ENCODE assay signal across 24 cellular contexts in the genomic region with DNA sequence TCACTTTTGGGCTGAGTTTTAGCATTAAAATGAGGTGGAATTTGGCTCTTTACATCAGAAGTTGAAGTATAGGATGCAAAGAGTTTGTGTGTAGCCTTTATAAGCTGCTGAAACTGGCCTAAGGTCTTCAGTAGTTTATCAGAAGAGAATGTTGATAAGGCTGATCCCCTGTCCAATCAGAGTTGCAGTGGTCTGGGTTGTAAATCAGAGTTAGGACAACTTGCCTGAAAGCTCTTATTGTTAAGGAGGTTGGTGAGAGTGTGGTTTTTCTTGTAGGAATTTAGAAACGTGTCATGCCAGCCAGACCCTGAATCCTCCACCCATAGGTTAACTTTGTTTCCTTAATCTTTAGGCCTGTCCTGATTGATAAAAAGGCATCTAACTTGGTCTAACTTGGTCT.
"Had no signal": no experiment of that assay in that cellular context is flagged by ENCODE, and none has a peak within 500 bp of the region (broad histone marks: within the 10 kb centered on the region; RNA-seq: fewer than 3 reads in every experiment).

No MANE protein-coding gene starts in this region.

- H3K27me3 ChIP-seq: adrenal gland, brain microvascular endothelial cell, MG63, Peyer's patch had no signal

- H3K36me3 ChIP-seq: adrenal gland, brain microvascular endothelial cell, MG63, Peyer's patch had no signal

- DNase-seq: activated CD4-positive, alpha-beta T cell treated with anti-CD3 and anti-CD28 coated beads, Interleukin-2, amount 10 ng/mL, durations not matched to agents 24 days and 14 days; activated CD4-positive, alpha-beta T cell treated with anti-CD3 and anti-CD28 coated beads, Interleukin-2, amount 50 U/mL, for 48 hours; activated CD8-positive, alpha-beta memory T cell treated with anti-CD3 and anti-CD28 coated beads, Interleukin-2, amount 50 U/mL, for 4 hours; activated gamma-delta T cell treated with Interleukin-2 at 50 U/mL for 16 hours; activated naive CD4-positive, alpha-beta T cell treated with anti-CD3 and anti-CD28 coated beads for 36 hours; activated T-cell treated with anti-CD3 and anti-CD28 coated beads for 4 hours; activated T-cell treated with anti-CD3 and anti-CD28 coated beads, Interleukin-2, amount 50 U/mL, for 4 hours; adrenal gland; anterior cingulate cortex; brain microvascular endothelial cell; central memory CD4-positive, alpha-beta T cell; KG1; MG63; NCI-H1048; NCI-H1105 treated with DMSO at 0.1 percent for 48 hours; NCI-H1436; NCI-H1694; NCI-H1930; NCI-H2081 treated with DMSO at 0.1 percent for 48 hours; NCI-H345; Peyer's patch; SIG-M5; T1000 had no signal

- H3K4me3 ChIP-seq: adrenal gland, MG63, Peyer's patch had no signal

- H3K27ac ChIP-seq: adrenal gland, brain microvascular endothelial cell, Peyer's patch, RWPE1 had no signal

- H3K9me3 ChIP-seq: adrenal gland, MG63, Peyer's patch had no signal

- H3K4me1 ChIP-seq: adrenal gland, Peyer's patch had no signal
